In the genomic region with DNA sequence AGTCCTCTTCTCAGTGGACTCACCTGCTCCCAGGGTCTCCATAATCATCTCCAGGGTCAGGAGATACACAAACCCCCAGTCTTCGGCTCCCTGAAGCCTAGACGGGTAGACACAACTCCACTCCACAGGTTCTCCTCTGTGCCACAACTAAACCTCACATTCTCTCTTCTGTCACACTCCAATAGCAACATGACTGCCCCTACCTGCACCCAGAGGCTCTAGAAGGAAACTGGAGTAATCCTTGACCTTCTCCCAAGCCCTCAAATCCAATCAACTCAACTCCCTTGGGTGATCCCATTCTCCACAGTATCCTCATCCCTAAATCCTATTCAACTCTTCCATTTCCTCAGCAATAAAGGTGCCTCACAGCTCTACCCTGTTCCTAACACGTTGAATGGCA, we compare ENCODE assay signal across 15 cellular contexts. TPM values are rescaled to one million over a fixed set of nuclear protein-coding genes. Genes with fewer than 3 reads are reported as not detected.
DNase-seq lines count a peak whose midpoint lies in the region; ATAC-seq, FAIRE-seq and TF ChIP-seq lines count a peak whose summit lies in the region.
"Had no signal": no experiment of that assay in that cellular context is flagged by ENCODE, and none has a peak within 500 bp of the region (broad histone marks: within the 10 kb centered on the region; RNA-seq: fewer than 3 reads in every experiment).

No MANE protein-coding gene starts in this region.

- no peak for TF ChIP-seq EP300 in K562 (IDR thresholded peaks at IDR 0.05; ENCODE audit: low read length)

- H3K9me3 Mint-ChIP-seq in activated CD8-positive, alpha-beta memory T cell treated with anti-CD3 and anti-CD28 coated beads, Interleukin-2, amount 10 ng/mL, durations not matched to agents 7 days and 5 days (ENCODE audit: low read depth), result no peaks in the 10 kb centered on the region
- no peaks in the 10 kb centered on the region for H3K9me3 Mint-ChIP-seq in progenitor cell of endocrine pancreas (ENCODE audit: low read depth)

- no peaks in the 10 kb centered on the region for H3K9me3 ChIP-seq in K562 (replicated peaks; ENCODE audit: control insufficient read depth, insufficient read depth, low read depth, low read length)
- H3K9me3 ChIP-seq: tibial artery had no signal

- peaks cover 79% of the 10 kb centered on the region for H3K36me3 Mint-ChIP-seq in activated CD8-positive, alpha-beta memory T cell treated with anti-CD3 and anti-CD28 coated beads, Interleukin-2, amount 10 ng/mL, durations not matched to agents 7 days and 5 days
- peaks cover 39% of the 10 kb centered on the region for H3K36me3 Mint-ChIP-seq in progenitor cell of endocrine pancreas (ENCODE audit: insufficient read depth)

- H4K20me1 ChIP-seq in K562 (replicated peaks; ENCODE audit: control insufficient read depth, insufficient read depth, low read length), result peaks cover 71% of the 10 kb centered on the region

- no peak overlapping the region for H3K4me2 ChIP-seq in K562 (ENCODE audit: insufficient read depth, low read length)
- H3K4me2 ChIP-seq: neural progenitor cell had no signal

- no peak overlapping the region for H2AFZ ChIP-seq in K562 (ENCODE audit: low read depth, low read length)
- H2AFZ ChIP-seq: neural progenitor cell had no signal

- TF ChIP-seq RAD21 in K562 (CRISPR knock-in tag; conservative IDR thresholded peaks at IDR 0.05 in 1 of 2, IDR thresholded peaks at IDR 0.05 in 1 of 2), result no peak

- 90% methylated on average over 3 of the region's 3 CpGs for WGBS in K562 (ENCODE audit: insufficient coverage, low coverage, missing lambda C conversion rate)

- intact Hi-C loops in K562 (cut with micrococcal nuclease), result no loop called here

- no peak overlapping the region for H3K4me3 ChIP-seq in K562
- H3K4me3 ChIP-seq: neural progenitor cell, tibial artery had no signal

- H3K36me3 ChIP-seq in K562 (ENCODE audit: control insufficient read depth, insufficient read depth, low read length), result peaks cover 88% of the 10 kb centered on the region

- FAIRE-seq in K562 (lab: Jason Lieb, UNC), result no peak
- FAIRE-seq: bronchial epithelial cell had no signal

- H3K27ac Mint-ChIP-seq in activated CD8-positive, alpha-beta memory T cell treated with anti-CD3 and anti-CD28 coated beads, Interleukin-2, amount 10 ng/mL, durations not matched to agents 7 days and 5 days, result peak overlapping the region; percentile 47
- H3K27ac Mint-ChIP-seq in progenitor cell of endocrine pancreas, result peak overlapping the region; percentile 57

- POLR2A ChIA-PET in K562 (lab: Yijun Ruan, JAX), result interaction anchor here (0.8 to 5.3 kb wide), 2 partner anchors 9 to 43 kb away, joined by 3 to 73 read pairs; no protein-coding TSS in a partner anchor

- peak overlapping the region; percentile 2 to 40; a peak in 1 of 4 replicates for H3K9ac ChIP-seq in K562 (ENCODE audit: insufficient read depth in 1 of 2, low read depth in 2 of 2, low read length in 2 of 2)
- H3K9ac ChIP-seq: neural progenitor cell had no signal

- ATAC-seq in activated CD8-positive, alpha-beta memory T cell treated with anti-CD3 and anti-CD28 coated beads, Interleukin-2, amount 10 ng/mL, durations not matched to agents 7 days and 5 days, result no peak
- ATAC-seq in K562 (no peak), HG02623 (IDR thresholded peaks at IDR 0.05; ENCODE audit: unreplicated experiment) (no peak)

- H3K4me3 Mint-ChIP-seq in activated CD8-positive, alpha-beta memory T cell treated with anti-CD3 and anti-CD28 coated beads, Interleukin-2, amount 10 ng/mL, durations not matched to agents 7 days and 5 days, result no peak overlapping the region
- H3K4me3 Mint-ChIP-seq in progenitor cell of endocrine pancreas (ENCODE audit: low read depth), result no peak overlapping the region
- H3K4me3 Mint-ChIP-seq: neural progenitor cell had no signal

- TF ChIP-seq CTCF in K562 (IDR thresholded peaks at IDR 0.05 in 2 of 3, conservative IDR thresholded peaks at IDR 0.05 in 1 of 3; ENCODE audit: insufficient read depth in 2 of 3, low read depth in 1 of 3, low read length in 3 of 3) (no peak), progenitor cell of endocrine pancreas (IDR thresholded peaks at IDR 0.05; ENCODE audit: unreplicated experiment) (no peak)

- peaks cover 4% of the 10 kb centered on the region for H3K9me1 ChIP-seq in K562 (ENCODE audit: control insufficient read depth, insufficient read depth, low read length)

- peaks cover 72% of the 10 kb centered on the region for H3K4me1 Mint-ChIP-seq in activated CD8-positive, alpha-beta memory T cell treated with anti-CD3 and anti-CD28 coated beads, Interleukin-2, amount 10 ng/mL, durations not matched to agents 7 days and 5 days
- peaks cover 38% of the 10 kb centered on the region for H3K4me1 Mint-ChIP-seq in progenitor cell of endocrine pancreas (ENCODE audit: low read depth)

- no peak for DNase-seq in activated CD8-positive, alpha-beta memory T cell treated with anti-CD3 and anti-CD28 coated beads, Interleukin-2, amount 10 ng/mL, durations not matched to agents 7 days and 5 days
- DNase-seq in activated CD8-positive, alpha-beta memory T cell treated with anti-CD3 and anti-CD28 coated beads, Interleukin-2, amount 50 U/mL, for 48 hours, result no peak
- peak; percentile 8 for DNase-seq in NCI-H82 treated with DMSO at 0.1 percent for 48 hours (lab: John Stamatoyannopoulos, UW; ENCODE audit: unreplicated experiment)
- peak in 1 of 4 experiments; percentile 10 for DNase-seq in K562 (ENCODE audit: extremely low read depth in 1 of 4, low spot score in 3 of 4)
- DNase-seq in progenitor cell of endocrine pancreas (ENCODE audit: low spot score, unreplicated experiment), result no peak
- no peak for DNase-seq in HCEC 1CT
- no peak for DNase-seq in central memory CD4-positive, alpha-beta T cell
- DNase-seq: ACHN, NCI-H146, NCI-H524 treated with DMSO at 0.1 percent for 48 hours, SHP77 had no signal

- peak overlapping the region; percentile 34 for H3K27ac ChIP-seq in K562 (ENCODE audit: extremely low read depth, low read depth, low read length)
- H3K27ac ChIP-seq: neural progenitor cell, tibial artery had no signal

- 0 out of 2 replicates have a peak, but pooled peaks have one; percentile 42 for TF ChIP-seq POLR2A in K562 (conservative IDR thresholded peaks at IDR 0.05)

- peaks cover 45 to 51% of the 10 kb centered on the region in 2 experiments; a peak in 4 of 5 replicates for H3K4me1 ChIP-seq in K562 (replicated peaks in 1 of 2; ENCODE audit: control insufficient read depth in 2 of 2, insufficient read depth in 2 of 2, low read length in 2 of 2)

- no TSS peak for BruUV-seq in K562 (replicated peaks; lab: Mats Ljungman, UMichigan)

- CTCF ChIA-PET in activated CD8-positive, alpha-beta memory T cell treated with anti-CD3 and anti-CD28 coated beads, Interleukin-2, amount 10 ng/mL, durations not matched to agents 7 days and 5 days (lab: Charles Lee), result interaction anchor here (1.1 to 2.8 kb wide), 2 partner anchors 10 to 69 kb away, joined by 3 to 10 read pairs; no protein-coding TSS in a partner anchor
- CTCF ChIA-PET in K562 (lab: Yijun Ruan, JAX; ENCODE audit: low intra/inter-chr PET ratio), result no interaction called here

- no peaks in the 10 kb centered on the region for H3K27me3 ChIP-seq in K562 (ENCODE audit: control insufficient read depth in 2 of 2, insufficient read depth in 2 of 2, low read length in 2 of 2)
- H3K27me3 ChIP-seq: neural progenitor cell, tibial artery had no signal

- H3K79me2 ChIP-seq in K562 (ENCODE audit: control insufficient read depth, insufficient read depth, low read length), result peaks cover 97% of the 10 kb centered on the region

- in situ Hi-C loops in K562 (cut with MboI), result no loop called here

- no peaks in the 10 kb centered on the region for H3K27me3 Mint-ChIP-seq in activated CD8-positive, alpha-beta memory T cell treated with anti-CD3 and anti-CD28 coated beads, Interleukin-2, amount 10 ng/mL, durations not matched to agents 7 days and 5 days
- no peaks in the 10 kb centered on the region for H3K27me3 Mint-ChIP-seq in progenitor cell of endocrine pancreas

RNA-seq across cellular contexts. Expression of a gene that starts 16.2 kb away (rescaled TPM):
- 100 to 1,000 TPM; 446 to 512 TPM for total RNA-seq in activated CD8-positive, alpha-beta memory T cell treated with anti-CD3 and anti-CD28 coated beads, Interleukin-2, amount 10 ng/mL, durations not matched to agents 7 days and 5 days
- total RNA-seq in K562 (2011; cell fraction: chromatin; rRNA removed; ENCODE audit: low replicate concordance), result 85.6 and 109 TPM in 2 replicates
- 72.0 and 75.3 TPM in 2 replicates for total RNA-seq in K562 (2011; cell fraction: nucleolus; rRNA removed)
- total RNA-seq in K562 (2011; cell fraction: nucleoplasm; rRNA removed), result 72.8 and 78.1 TPM in 2 replicates
- 475 and 482 TPM in 2 replicates for total RNA-seq in K562 (2014; rRNA removed)
- total RNA-seq in K562 (2014; rRNA removed; fragmentation: Illumina TruSeq; extraction: Trizol), result 350 and 367 TPM in 2 replicates
- total RNA-seq in K562 (2015; rRNA removed; fragmentation: Illumina TruSeq; extraction: Trizol), result 425 and 438 TPM in 2 replicates
- total RNA-seq in K562 (2021), result 436 and 489 TPM in 2 replicates
- polyA plus RNA-seq in K562 (2011; rRNA removed), result 331 and 341 TPM in 2 replicates
- polyA plus RNA-seq in K562 (2011; cell fraction: cytosol; rRNA removed), result 281 and 294 TPM in 2 replicates
- 122 and 160 TPM in 2 replicates for polyA plus RNA-seq in K562 (2011; cell fraction: nucleus; rRNA removed)
- polyA plus RNA-seq in K562 (2012), result 322 and 499 TPM in 2 replicates
- polyA plus RNA-seq in K562 (2014; fragmentation: Illumina TruSeq; extraction: Trizol), result 450 and 461 TPM in 2 replicates
- 100 to 1,000 TPM; 192 to 289 TPM for polyA plus RNA-seq in K562 (2014; fragmentation: Nextera tagmentation; extraction: Ambion mirVana)
- polyA plus RNA-seq in K562 (2014; rRNA removed), result 390 and 416 TPM in 2 replicates
- 441 and 450 TPM in 2 replicates for polyA minus RNA-seq in K562 (2011; rRNA and poly(A)+ RNA removed)
- polyA minus RNA-seq in K562 (2011; cell fraction: cytosol; rRNA and poly(A)+ RNA removed), result 190 and 194 TPM in 2 replicates
- polyA minus RNA-seq in K562 (2011; cell fraction: nucleus; rRNA and poly(A)+ RNA removed), result 39.4 and 62.3 TPM in 2 replicates
- 211 and 221 TPM in 2 replicates for total RNA-seq in progenitor cell of endocrine pancreas

RNA-seq across cellular contexts. Expression of a gene that starts 21.3 kb away (rescaled TPM):
- under 1 TPM in 1 of 2 experiments, not detected in 1; 0.37 TPM for total RNA-seq in activated CD8-positive, alpha-beta memory T cell treated with anti-CD3 and anti-CD28 coated beads, Interleukin-2, amount 10 ng/mL, durations not matched to agents 7 days and 5 days
- not detected in 2 replicates for total RNA-seq in K562 (2011; cell fraction: chromatin; rRNA removed; ENCODE audit: low replicate concordance)
- total RNA-seq in K562 (2011; cell fraction: nucleolus; rRNA removed), result not detected in 2 replicates
- total RNA-seq in K562 (2011; cell fraction: nucleoplasm; rRNA removed), result not detected in 2 replicates
- total RNA-seq in K562 (2014; rRNA removed) (not detected in 2 replicates), K562 (2014; rRNA removed; fragmentation: Illumina TruSeq; extraction: Trizol) (not detected in 2 replicates), K562 (2015; rRNA removed; fragmentation: Illumina TruSeq; extraction: Trizol) (not detected in 2 replicates), K562 (2021) (not detected in 2 replicates), progenitor cell of endocrine pancreas (not detected in 2 replicates)
- polyA plus RNA-seq in K562 (2011; rRNA removed) (not detected in 2 replicates), K562 (2014; fragmentation: Illumina TruSeq; extraction: Trizol) (not detected in 2 replicates), K562 (2014; fragmentation: Nextera tagmentation; extraction: Ambion mirVana) (not detected), K562 (2014; rRNA removed) (0.94 TPM in 1 of 2 replicates, not detected in the other)
- polyA plus RNA-seq in K562 (2011; cell fraction: cytosol; rRNA removed), result 0.07 TPM in 1 of 2 replicates, not detected in the other
- not detected in 2 replicates for polyA plus RNA-seq in K562 (2011; cell fraction: nucleus; rRNA removed)
- 0.37 TPM in 1 of 2 replicates, not detected in the other for polyA plus RNA-seq in K562 (2012)
- polyA minus RNA-seq in K562 (2011; rRNA and poly(A)+ RNA removed), result not detected in 2 replicates
- polyA minus RNA-seq in K562 (2011; cell fraction: cytosol; rRNA and poly(A)+ RNA removed), result not detected in 2 replicates
- polyA minus RNA-seq in K562 (2011; cell fraction: nucleus; rRNA and poly(A)+ RNA removed), result not detected in 2 replicates
- total RNA-seq: bronchial epithelial cell had no signal

RNA-seq across cellular contexts. Expression of a gene that starts 44.2 kb away (rescaled TPM):
- 1 to 10 TPM; 1.9 to 2.7 TPM for total RNA-seq in activated CD8-positive, alpha-beta memory T cell treated with anti-CD3 and anti-CD28 coated beads, Interleukin-2, amount 10 ng/mL, durations not matched to agents 7 days and 5 days
- total RNA-seq in K562 (2011; cell fraction: chromatin; rRNA removed; ENCODE audit: low replicate concordance), result 4.8 and 7.6 TPM in 2 replicates
- total RNA-seq in K562 (2011; cell fraction: nucleolus; rRNA removed), result 4.8 and 5.1 TPM in 2 replicates
- 5.8 and 8.5 TPM in 2 replicates for total RNA-seq in K562 (2011; cell fraction: nucleoplasm; rRNA removed)
- total RNA-seq in K562 (2014; rRNA removed) (2.7 and 3.2 TPM in 2 replicates), K562 (2014; rRNA removed; fragmentation: Illumina TruSeq; extraction: Trizol) (4.1 and 4.3 TPM in 2 replicates), K562 (2015; rRNA removed; fragmentation: Illumina TruSeq; extraction: Trizol) (3.7 and 4.3 TPM in 2 replicates), K562 (2021) (1.9 and 3.5 TPM in 2 replicates), progenitor cell of endocrine pancreas (6.2 and 7.1 TPM in 2 replicates)
- polyA plus RNA-seq in K562 (2011; rRNA removed) (5.5 and 5.9 TPM in 2 replicates), K562 (2014; fragmentation: Illumina TruSeq; extraction: Trizol) (4.1 and 4.2 TPM in 2 replicates), K562 (2014; fragmentation: Nextera tagmentation; extraction: Ambion mirVana) (1 to 10 TPM; 6.1 to 6.5 TPM), K562 (2014; rRNA removed) (3.2 and 3.7 TPM in 2 replicates)
- 4.7 and 4.9 TPM in 2 replicates for polyA plus RNA-seq in K562 (2011; cell fraction: cytosol; rRNA removed)
- polyA plus RNA-seq in K562 (2011; cell fraction: nucleus; rRNA removed), result 2.3 and 3.1 TPM in 2 replicates
- 2.6 and 6.6 TPM in 2 replicates for polyA plus RNA-seq in K562 (2012)
- polyA minus RNA-seq in K562 (2011; rRNA and poly(A)+ RNA removed), result 1.4 and 1.7 TPM in 2 replicates
- 1.3 and 1.7 TPM in 2 replicates for polyA minus RNA-seq in K562 (2011; cell fraction: cytosol; rRNA and poly(A)+ RNA removed)
- 1.3 and 2.7 TPM in 2 replicates for polyA minus RNA-seq in K562 (2011; cell fraction: nucleus; rRNA and poly(A)+ RNA removed)
